Comparison of ENCODE assay signal across 34 cellular contexts in genomic region chr1:85262985-85263384, GRCh38.
"Had no signal": no experiment of that assay in that cellular context is flagged by ENCODE, and none has a peak within 500 bp of the region (broad histone marks: within the 10 kb centered on the region; RNA-seq: fewer than 3 reads in every experiment).

No MANE protein-coding gene starts in this region.

- H3K27me3 Mint-ChIP-seq: activated CD4-positive, alpha-beta memory T cell treated with anti-CD3 and anti-CD28 coated beads, Interleukin-2, amount 10 ng/mL, durations not matched to agents 7 days and 5 days; activated CD8-positive, alpha-beta memory T cell treated with anti-CD3 and anti-CD28 coated beads, Interleukin-2, amount 10 ng/mL, durations not matched to agents 7 days and 5 days; activated naive CD4-positive, alpha-beta T cell treated with anti-CD3 and anti-CD28 coated beads, Interleukin-2, amount 10 ng/mL, durations not matched to agents 7 days and 5 days; activated naive CD8-positive, alpha-beta T cell; activated naive CD8-positive, alpha-beta T cell treated with anti-CD3 and anti-CD28 coated beads, Interleukin-2, amount 50 U/mL, for 24 hours had no signal

- H3K27me3 ChIP-seq: brain microvascular endothelial cell, MG63, Peyer's patch had no signal

- DNase-seq: activated CD4-positive, alpha-beta memory T cell treated with anti-CD3 and anti-CD28 coated beads, Interleukin-2, amount 10 ng/mL, durations not matched to agents 7 days and 5 days; activated CD4-positive, alpha-beta T cell treated with anti-CD3 and anti-CD28 coated beads for 1 hour; activated CD4-positive, alpha-beta T cell treated with anti-CD3 and anti-CD28 coated beads for 48 hours; activated CD4-positive, CD25-positive, alpha-beta regulatory T cell; activated CD8-positive, alpha-beta memory T cell treated with anti-CD3 and anti-CD28 coated beads for 24 hours; activated CD8-positive, alpha-beta memory T cell treated with anti-CD3 and anti-CD28 coated beads, Interleukin-2, amount 10 ng/mL, durations not matched to agents 7 days and 5 days; activated CD8-positive, alpha-beta memory T cell treated with anti-CD3 and anti-CD28 coated beads, Interleukin-2, amount 50 U/mL, for 48 hours; activated effector memory CD4-positive, alpha-beta T cell treated with Interleukin-2 at 50 U/mL for 16 hours; activated naive CD4-positive, alpha-beta T cell treated with anti-CD3 and anti-CD28 coated beads, Interleukin-2, amount 10 ng/mL, durations not matched to agents 7 days and 5 days; activated naive CD8-positive, alpha-beta T cell treated with anti-CD3 and anti-CD28 coated beads, Interleukin-2, amount 50 U/mL, for 24 hours; activated T-cell treated with anti-CD3 and anti-CD28 coated beads, Interleukin-2, amount 50 U/mL, for 48 hours; anterior cingulate cortex; brain microvascular endothelial cell; central memory CD4-positive, alpha-beta T cell; Kasumi-1; MG63; NCI-H1048; NCI-H1105 treated with DMSO at 0.1 percent for 48 hours; NCI-H1436; NCI-H1694; NCI-H1930; NCI-H2081 treated with DMSO at 0.1 percent for 48 hours; NCI-H345; NCI-H524 treated with DMSO at 0.1 percent for 48 hours; PC-3; Peyer's patch; RPMI8226; SIG-M5; T-helper 1 cell; T1000; WERI-Rb-1 had no signal

- H3K4me3 ChIP-seq: MG63, Peyer's patch had no signal

- H3K4me3 Mint-ChIP-seq: activated CD4-positive, alpha-beta memory T cell treated with anti-CD3 and anti-CD28 coated beads, Interleukin-2, amount 10 ng/mL, durations not matched to agents 7 days and 5 days; activated CD8-positive, alpha-beta memory T cell treated with anti-CD3 and anti-CD28 coated beads, Interleukin-2, amount 10 ng/mL, durations not matched to agents 7 days and 5 days; activated naive CD4-positive, alpha-beta T cell treated with anti-CD3 and anti-CD28 coated beads, Interleukin-2, amount 10 ng/mL, durations not matched to agents 7 days and 5 days; activated naive CD8-positive, alpha-beta T cell; activated naive CD8-positive, alpha-beta T cell treated with anti-CD3 and anti-CD28 coated beads, Interleukin-2, amount 50 U/mL, for 24 hours had no signal

- ATAC-seq: activated CD8-positive, alpha-beta memory T cell treated with anti-CD3 and anti-CD28 coated beads, Interleukin-2, amount 10 ng/mL, durations not matched to agents 7 days and 5 days; activated naive CD8-positive, alpha-beta T cell treated with anti-CD3 and anti-CD28 coated beads, Interleukin-2, amount 50 U/mL, for 24 hours; PC-3; Right ventricle myocardium inferior; SK-N-SH treated with all-trans-retinoic acid at 6 μM for 48 hours had no signal

- H3K9me3 Mint-ChIP-seq: activated CD4-positive, alpha-beta memory T cell treated with anti-CD3 and anti-CD28 coated beads, Interleukin-2, amount 10 ng/mL, durations not matched to agents 7 days and 5 days; activated naive CD4-positive, alpha-beta T cell treated with anti-CD3 and anti-CD28 coated beads, Interleukin-2, amount 10 ng/mL, durations not matched to agents 7 days and 5 days had no signal

- H3K27ac Mint-ChIP-seq: activated CD4-positive, alpha-beta memory T cell treated with anti-CD3 and anti-CD28 coated beads, Interleukin-2, amount 10 ng/mL, durations not matched to agents 7 days and 5 days; activated CD8-positive, alpha-beta memory T cell treated with anti-CD3 and anti-CD28 coated beads, Interleukin-2, amount 10 ng/mL, durations not matched to agents 7 days and 5 days; activated naive CD4-positive, alpha-beta T cell treated with anti-CD3 and anti-CD28 coated beads, Interleukin-2, amount 10 ng/mL, durations not matched to agents 7 days and 5 days; activated naive CD8-positive, alpha-beta T cell; activated naive CD8-positive, alpha-beta T cell treated with anti-CD3 and anti-CD28 coated beads, Interleukin-2, amount 50 U/mL, for 24 hours had no signal

- H3K27ac ChIP-seq: Peyer's patch, WERI-Rb-1 had no signal

- H3K9me3 ChIP-seq: MG63, Peyer's patch had no signal
